In the genomic region with DNA sequence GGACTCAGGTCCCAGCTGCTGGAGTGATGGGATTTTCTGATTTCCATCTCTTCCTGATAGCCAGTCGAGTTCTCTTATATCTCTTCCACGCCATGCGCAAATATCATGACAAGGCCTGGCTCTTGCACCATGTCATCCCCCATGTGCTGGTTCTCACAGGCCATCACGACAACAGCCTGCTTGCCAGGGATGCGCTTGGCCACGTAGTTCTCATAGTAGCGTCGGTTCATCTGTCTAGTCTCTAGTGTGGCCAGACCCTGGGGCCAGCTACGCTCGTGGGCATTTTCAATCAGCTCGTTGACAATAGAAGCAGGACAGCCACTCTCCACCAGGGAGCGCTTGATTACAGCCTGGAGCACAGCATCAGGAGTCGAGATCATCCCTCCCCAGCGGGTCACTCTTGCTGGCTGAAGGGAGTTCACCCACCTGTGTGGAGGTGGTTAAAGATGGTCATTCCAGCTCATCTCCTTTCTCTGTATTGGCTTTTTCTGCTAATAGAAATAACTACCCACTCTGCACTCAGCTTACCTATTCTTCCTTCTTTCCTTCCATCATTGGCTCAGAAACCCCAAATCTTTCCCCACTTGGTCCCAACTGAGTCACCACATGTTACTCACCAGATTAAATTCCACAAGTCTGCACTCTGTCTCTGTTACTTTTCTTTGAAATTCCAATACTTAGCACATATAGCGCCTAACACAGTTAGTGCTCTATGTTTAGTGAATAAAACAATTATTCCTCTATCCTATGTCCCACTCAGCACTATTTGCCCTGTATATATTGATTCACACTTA, we compare ENCODE assay signal across 10 cellular contexts. TPM values are rescaled to one million over a fixed set of nuclear protein-coding genes. Genes with fewer than 3 reads are reported as not detected.
DNase-seq lines count a peak whose midpoint lies in the region; ATAC-seq and TF ChIP-seq lines count a peak whose summit lies in the region.
"Had no signal": no experiment of that assay in that cellular context is flagged by ENCODE, and none has a peak within 500 bp of the region (broad histone marks: within the 10 kb centered on the region; RNA-seq: fewer than 3 reads in every experiment).

No MANE protein-coding gene starts in this region.

- no peak overlapping the region for H3K27ac ChIP-seq in hepatocyte

- no peak for ATAC-seq in HG02588 (IDR thresholded peaks at IDR 0.05; ENCODE audit: unreplicated experiment)

- no peak overlapping the region for H3K4me3 ChIP-seq in adipocyte (ENCODE audit: low read length)
- no peak overlapping the region for H3K4me3 ChIP-seq in hepatocyte

- H3K27me3 ChIP-seq in adipocyte (replicated peaks; ENCODE audit: control insufficient read depth, insufficient read depth, low read length), result no peaks in the 10 kb centered on the region
- H3K27me3 ChIP-seq in hepatocyte, result no peaks in the 10 kb centered on the region

- peaks cover 33% of the 10 kb centered on the region for H3K4me1 ChIP-seq in adipocyte (ENCODE audit: control insufficient read depth, insufficient read depth, low read length)
- H3K4me1 ChIP-seq in hepatocyte (ENCODE audit: insufficient read depth), result no peaks in the 10 kb centered on the region

- DNase-seq in 8988T (peak; percentile 39), ELR (ENCODE audit: low read depth) (peak; percentile 76), NOMO-1 treated with DMSO at 0.1 percent for 48 hours (lab: John Stamatoyannopoulos, UW; ENCODE audit: unreplicated experiment) (peak; percentile 42), adipocyte (ENCODE audit: low read depth) (peak; percentile 64), hepatocyte (ENCODE audit: low spot score) (peak; percentile 68), H4 (ENCODE audit: low spot score) (no peak)
- peak; percentile 14 to 24 for DNase-seq in stimulated activated CD4-positive, alpha-beta T cell treated with anti-CD3 and anti-CD28 coated beads, Interleukin-4, amount 100 ng/mL, for 4 hours

- H3K9ac ChIP-seq in adipocyte (ENCODE audit: low read length), result peak overlapping the region; percentile 15

- H3K9me3 ChIP-seq in adipocyte (ENCODE audit: control insufficient read depth, low read length), result no peaks in the 10 kb centered on the region
- no peaks in the 10 kb centered on the region for H3K9me3 ChIP-seq in hepatocyte (ENCODE audit: low read depth)

- 67% methylated on average over 15 of the region's 15 CpGs for WGBS in hepatocyte (ENCODE audit: low lambda C conversion rate, missing lambda C conversion rate)

- H4K20me1 ChIP-seq in hepatocyte (ENCODE audit: insufficient read depth, poor library complexity, severe bottlenecking), result no peaks in the 10 kb centered on the region

- H3K36me3 ChIP-seq in adipocyte (ENCODE audit: control insufficient read depth, insufficient read depth, low read length, severe bottlenecking), result peaks cover 67% of the 10 kb centered on the region
- peaks cover 4% of the 10 kb centered on the region for H3K36me3 ChIP-seq in hepatocyte (replicated peaks; ENCODE audit: insufficient read depth, low read depth)

- no peaks in the 10 kb centered on the region for H3K79me2 ChIP-seq in hepatocyte

- TF ChIP-seq CTCF in hepatocyte (IDR thresholded peaks at IDR 0.05; ENCODE audit: poor library complexity), result peak; percentile 53

- no peaks in the 10 kb centered on the region for H3K9me2 ChIP-seq in hepatocyte (replicated peaks; ENCODE audit: insufficient read depth)

- no peak overlapping the region for H2AFZ ChIP-seq in hepatocyte

- no peak overlapping the region for H3K4me2 ChIP-seq in hepatocyte

RNA-seq across cellular contexts. Expression of gene RNF41, which starts 15.2 kb away (rescaled TPM):
- total RNA-seq in hepatocyte, result 47.6 and 66.4 TPM in 2 replicates
- 12.2 and 22.5 TPM in 2 replicates for polyA plus RNA-seq in hepatocyte
- total RNA-seq in H4 (2014; rRNA removed; shearing (Covaris generic)), result 55.1 and 62.8 TPM in 2 replicates

RNA-seq across cellular contexts. Expression of gene SMARCC2, which starts 17.3 kb away (rescaled TPM):
- 34.8 and 37.4 TPM in 2 replicates for total RNA-seq in hepatocyte
- 68.6 and 72.4 TPM in 2 replicates for polyA plus RNA-seq in hepatocyte
- total RNA-seq in H4 (2014; rRNA removed; shearing (Covaris generic)), result 19.6 and 22.9 TPM in 2 replicates

RNA-seq across cellular contexts. Expression of gene NABP2, which starts 17.6 kb away (rescaled TPM):
- total RNA-seq in hepatocyte, result 21.9 and 35.4 TPM in 2 replicates
- polyA plus RNA-seq in hepatocyte, result 12.4 and 12.5 TPM in 2 replicates
- 65.8 and 87.5 TPM in 2 replicates for total RNA-seq in H4 (2014; rRNA removed; shearing (Covaris generic))

RNA-seq across cellular contexts. Expression of gene SLC39A5, which starts 23.3 kb away (rescaled TPM):
- 179 and 187 TPM in 2 replicates for total RNA-seq in hepatocyte
- polyA plus RNA-seq in hepatocyte, result 155 and 167 TPM in 2 replicates
- total RNA-seq in H4 (2014; rRNA removed; shearing (Covaris generic)), result not detected in 2 replicates
- total RNA-seq: frontal cortex, urinary bladder had no signal

RNA-seq across cellular contexts. Expression of gene MYL6, which starts 48.4 kb away (rescaled TPM):
- total RNA-seq in hepatocyte, result 1,441 and 1,490 TPM in 2 replicates
- 2,273 and 2,387 TPM in 2 replicates for polyA plus RNA-seq in hepatocyte
- total RNA-seq in H4 (2014; rRNA removed; shearing (Covaris generic)), result 2,426 and 2,616 TPM in 2 replicates
